In the genomic region with DNA sequence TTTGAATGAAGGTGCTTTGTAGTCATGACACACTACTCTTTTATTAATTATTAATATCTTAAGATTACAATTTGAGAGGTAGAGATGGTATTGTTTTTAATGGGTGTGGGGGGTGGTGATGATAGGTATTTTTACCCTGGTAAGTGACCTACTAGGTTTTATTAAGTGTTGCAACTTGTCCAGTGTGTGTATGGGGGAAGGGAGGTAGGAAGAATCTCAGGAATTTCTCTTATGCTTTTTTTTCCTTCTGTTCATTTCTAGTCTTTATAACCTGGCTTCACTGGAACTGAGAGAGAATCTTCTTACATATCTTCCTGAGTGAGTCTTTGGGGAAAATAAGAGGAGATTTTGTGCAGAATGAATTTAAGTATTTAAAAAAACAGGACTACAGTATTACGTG, we compare ENCODE assay signal across 23 cellular contexts.
A peak's percentile ranks its signal among the peaks of the same experiment; 100 is the strongest.
DNase-seq lines count a peak whose midpoint lies in the region; ATAC-seq, FAIRE-seq and TF ChIP-seq lines count a peak whose summit lies in the region.
"Had no signal": no experiment of that assay in that cellular context is flagged by ENCODE, and none has a peak within 500 bp of the region (broad histone marks: within the 10 kb centered on the region; RNA-seq: fewer than 3 reads in every experiment).

No MANE protein-coding gene starts in this region.

- H3K4me1 ChIP-seq in gastrocnemius medialis (no peaks in the 10 kb centered on the region), ovary (ENCODE audit: insufficient read depth) (no peaks in the 10 kb centered on the region)
- H3K4me1 ChIP-seq: colonic mucosa had no signal

- intact Hi-C loops in gastrocnemius medialis (cut with DNase I; ENCODE audit: low total_unique reads) (no loop called here), ovary (cut with DNase I) (no loop called here)

- TF ChIP-seq CTCF in fibroblast of villous mesenchyme (IDR thresholded peaks at IDR 0.05; ENCODE audit: insufficient read depth, low read depth, low read length), result no peak
- TF ChIP-seq CTCF in retinal pigment epithelial cell (conservative IDR thresholded peaks at IDR 0.05; ENCODE audit: low read depth, low read length), result no peak
- TF ChIP-seq CTCF in glutamatergic neuron (IDR thresholded peaks at IDR 0.05; ENCODE audit: partially characterized antibody, unreplicated experiment), result no peak
- TF ChIP-seq CTCF in gastrocnemius medialis (IDR thresholded peaks at IDR 0.05 in 4 of 5, conservative IDR thresholded peaks at IDR 0.05 in 1 of 5), result no peak
- TF ChIP-seq CTCF in ovary (IDR thresholded peaks at IDR 0.05), result no peak

- H3K9me3 Mint-ChIP-seq in glutamatergic neuron (ENCODE audit: unreplicated experiment), result peaks cover 3% of the 10 kb centered on the region
- H3K9me3 Mint-ChIP-seq: activated CD4-positive, alpha-beta memory T cell treated with anti-CD3 and anti-CD28 coated beads, Interleukin-2, amount 10 ng/mL, durations not matched to agents 7 days and 5 days; activated T-cell treated with anti-CD3 and anti-CD28 coated beads, Interleukin-2, amount 50 U/mL, for 24 hours; endodermal cell; T-helper 2 cell treated with Interferon-gamma antibody and Interleukin-4, amounts not matched to agents 5 μg/mL and 100 μg/mL, for 36 hours had no signal

- 20 to 54% (median 46%) methylated on average over 1 of the region's 1 CpG for WGBS in ovary, 3 donors

- H3K27me3 ChIP-seq in gastrocnemius medialis (no peaks in the 10 kb centered on the region), ovary (no peaks in the 10 kb centered on the region)
- H3K27me3 ChIP-seq: colonic mucosa, MG63 had no signal

- in situ Hi-C loops in gastrocnemius medialis (cut with MboI; ENCODE audit: low sequenced_read_pairs in 4 of 4), result no loop called here

- H3K27ac ChIP-seq in gastrocnemius medialis (no peak overlapping the region), ovary (no peak overlapping the region)
- H3K27ac ChIP-seq: colonic mucosa, PC-9 had no signal

- no peak for ATAC-seq in gastrocnemius medialis

- H3K27me3 Mint-ChIP-seq in glutamatergic neuron (ENCODE audit: unreplicated experiment), result no peaks in the 10 kb centered on the region
- H3K27me3 Mint-ChIP-seq: activated B cell treated with CpG ODN at 0.5 μM for 24 hours; activated CD4-positive, alpha-beta memory T cell treated with anti-CD3 and anti-CD28 coated beads, Interleukin-2, amount 10 ng/mL, durations not matched to agents 7 days and 5 days; activated T-cell treated with anti-CD3 and anti-CD28 coated beads, Interleukin-2, amount 50 U/mL, for 24 hours; B cell had no signal

- no peaks in the 10 kb centered on the region for H3K36me3 Mint-ChIP-seq in glutamatergic neuron (ENCODE audit: unreplicated experiment)

- H3K36me3 ChIP-seq in gastrocnemius medialis (no peaks in the 10 kb centered on the region), ovary (no peaks in the 10 kb centered on the region)
- H3K36me3 ChIP-seq: colonic mucosa, MG63 had no signal

- H3K9me3 ChIP-seq in gastrocnemius medialis (no peaks in the 10 kb centered on the region), ovary (no peaks in the 10 kb centered on the region)
- H3K9me3 ChIP-seq: colonic mucosa, MG63 had no signal

- TF ChIP-seq POLR2A in gastrocnemius medialis (IDR thresholded peaks at IDR 0.05) (no peak), ovary (IDR thresholded peaks at IDR 0.05) (no peak)

- no peak overlapping the region for H3K4me3 Mint-ChIP-seq in glutamatergic neuron (ENCODE audit: unreplicated experiment)
- H3K4me3 Mint-ChIP-seq: activated B cell treated with CpG ODN at 0.5 μM for 24 hours; activated CD4-positive, alpha-beta memory T cell treated with anti-CD3 and anti-CD28 coated beads, Interleukin-2, amount 10 ng/mL, durations not matched to agents 7 days and 5 days; activated T-cell treated with anti-CD3 and anti-CD28 coated beads, Interleukin-2, amount 50 U/mL, for 24 hours; B cell; endodermal cell; T-helper 2 cell treated with Interferon-gamma antibody and Interleukin-4, amounts not matched to agents 5 μg/mL and 100 μg/mL, for 36 hours had no signal

- peaks cover 15% of the 10 kb centered on the region for H3K4me1 Mint-ChIP-seq in glutamatergic neuron (ENCODE audit: low read depth, unreplicated experiment)

- no peak overlapping the region for H3K27ac Mint-ChIP-seq in glutamatergic neuron (ENCODE audit: unreplicated experiment)
- H3K27ac Mint-ChIP-seq: activated B cell treated with CpG ODN at 0.5 μM for 24 hours; activated CD4-positive, alpha-beta memory T cell treated with anti-CD3 and anti-CD28 coated beads, Interleukin-2, amount 10 ng/mL, durations not matched to agents 7 days and 5 days; activated T-cell treated with anti-CD3 and anti-CD28 coated beads, Interleukin-2, amount 50 U/mL, for 24 hours; B cell; endodermal cell; T-helper 2 cell treated with Interferon-gamma antibody and Interleukin-4, amounts not matched to agents 5 μg/mL and 100 μg/mL, for 36 hours had no signal

- DNase-seq in EH (ENCODE audit: low read depth), result peak; percentile 58
- DNase-seq in RCC 7860 (ENCODE audit: low spot score), result no peak
- DNase-seq in fibroblast of villous mesenchyme (ENCODE audit: low read depth), result peak; percentile 21
- peak; percentile 31 for DNase-seq in retinal pigment epithelial cell (ENCODE audit: low read depth)
- DNase-seq in glutamatergic neuron, result no peak
- no peak for DNase-seq in gastrocnemius medialis
- no peak for DNase-seq in AML-193 (lab: John Stamatoyannopoulos, UW)
- DNase-seq in ovary, result no peak
- DNase-seq: activated B cell treated with CpG ODN at 0.5 μM for 24 hours; activated CD4-positive, alpha-beta memory T cell treated with anti-CD3 and anti-CD28 coated beads, Interleukin-2, amount 10 ng/mL, durations not matched to agents 7 days and 5 days; activated naive CD4-positive, alpha-beta T cell treated with Interleukin-2 at 50 U/mL for 16 hours; activated T-cell treated with anti-CD3 and anti-CD28 coated beads, Interleukin-2, amount 50 U/mL, for 24 hours; aorta; Calu3; colonic mucosa; endodermal cell; MG63; NCI-H1436; NCI-H774 had no signal

- peak; percentile 45 for FAIRE-seq in RCC 7860 (lab: Jason Lieb, UNC)
- FAIRE-seq: H1 had no signal

- H3K4me3 ChIP-seq in fibroblast of villous mesenchyme (ENCODE audit: low read depth, low read length) (no peak overlapping the region), retinal pigment epithelial cell (ENCODE audit: low read length) (no peak overlapping the region), gastrocnemius medialis (no peak overlapping the region), ovary (no peak overlapping the region)
- H3K4me3 ChIP-seq: colonic mucosa, MG63, PC-9 had no signal

- no peak for TF ChIP-seq EP300 in ovary (IDR thresholded peaks at IDR 0.05)

Comparison
In these comparisons a context has a peak if more than half of its experiments do, and no peak if none do; other contexts are left out.
1. DNase-seq: peak in EH (single experiment), fibroblast of villous mesenchyme (single experiment) and retinal pigment epithelial cell (single experiment); none in RCC 7860 (single experiment), glutamatergic neuron (single experiment), gastrocnemius medialis (0 of 2), AML-193 (0 of 2) and ovary (0 of 5).